Comparison of ENCODE assay signal across 39 cellular contexts in the genomic region with DNA sequence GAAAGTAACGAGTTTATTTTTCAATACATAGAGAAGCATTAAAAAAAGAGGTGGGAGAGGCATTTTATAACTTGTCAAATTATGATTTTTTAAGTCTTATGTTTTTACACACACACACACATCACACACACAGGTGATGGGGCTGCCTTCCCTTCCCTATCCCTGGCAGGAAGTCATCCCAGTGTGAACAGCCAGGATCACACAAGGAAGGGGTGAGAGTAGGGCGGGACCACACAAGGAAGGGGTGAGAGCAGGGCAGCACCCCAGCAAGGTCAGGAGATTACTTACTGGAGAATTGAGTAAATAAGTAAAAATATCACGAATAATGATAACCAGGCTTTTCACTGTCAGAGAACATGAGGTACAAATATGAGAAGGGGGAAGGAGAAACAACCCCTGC.
"Had no signal": no experiment of that assay in that cellular context is flagged by ENCODE, and none has a peak within 500 bp of the region (broad histone marks: within the 10 kb centered on the region; RNA-seq: fewer than 3 reads in every experiment).

No MANE protein-coding gene starts in this region.

- H3K4me3 Mint-ChIP-seq: activated naive CD4-positive, alpha-beta T cell treated with anti-CD3 and anti-CD28 coated beads for 36 hours; activated naive CD4-positive, alpha-beta T cell treated with anti-CD3 and anti-CD28 coated beads, Interleukin-2, amount 10 ng/mL, durations not matched to agents 7 days and 5 days; activated naive CD4-positive, alpha-beta T cell treated with anti-CD3 and anti-CD28 coated beads, Interleukin-2, amount 50 U/mL, for 24 hours; activated naive CD8-positive, alpha-beta T cell; activated naive CD8-positive, alpha-beta T cell treated with anti-CD3 and anti-CD28 coated beads for 36 hours; activated naive CD8-positive, alpha-beta T cell treated with anti-CD3 and anti-CD28 coated beads, Interleukin-2, amount 10 ng/mL, durations not matched to agents 7 days and 5 days; activated naive CD8-positive, alpha-beta T cell treated with anti-CD3 and anti-CD28 coated beads, Interleukin-2, amount 50 U/mL, for 24 hours; activated T-cell treated with anti-CD3 and anti-CD28 coated beads, Interleukin-2, amount 50 U/mL, for 24 hours; activated T-cell treated with anti-CD3 and anti-CD28 coated beads, Interleukin-2, amount 50 U/mL, for 4 hours; activated T-cell treated with anti-CD3 and anti-CD28 coated beads, Interleukin-2, amount 50 U/mL, for 72 hours; activated T-helper 1 cell treated with anti-CD3 and anti-CD28 coated beads, Interleukin-12 subunit alpha, Interleukin-12 subunit beta, Interleukin-2, Interleukin-4 antibody, amounts not matched to agents 30 ng/mL and 10 ng/mL and 1 ng/mL, durations not matched to agents 14 hours and 24 hours and 36 hours; activated T-helper 17 cell treated with anti-CD3 and anti-CD28 coated beads, Interleukin-2, amount 50 U/mL, for 72 hours; brain; central memory CD8-positive, alpha-beta T cell had no signal

- H3K27ac ChIP-seq: adrenal gland, ascending aorta, body of pancreas, brain microvascular endothelial cell, breast epithelium, cardiac muscle cell had no signal

- H3K4me1 Mint-ChIP-seq: activated naive CD4-positive, alpha-beta T cell treated with anti-CD3 and anti-CD28 coated beads, Interleukin-2, amount 10 ng/mL, durations not matched to agents 7 days and 5 days; activated naive CD4-positive, alpha-beta T cell treated with anti-CD3 and anti-CD28 coated beads, Interleukin-2, amount 50 U/mL, for 24 hours; activated naive CD8-positive, alpha-beta T cell treated with anti-CD3 and anti-CD28 coated beads for 36 hours; activated naive CD8-positive, alpha-beta T cell treated with anti-CD3 and anti-CD28 coated beads, Interleukin-2, amount 10 ng/mL, durations not matched to agents 7 days and 5 days; activated naive CD8-positive, alpha-beta T cell treated with anti-CD3 and anti-CD28 coated beads, Interleukin-2, amount 50 U/mL, for 24 hours; activated T-helper 17 cell treated with anti-CD3 and anti-CD28 coated beads, Interleukin-2, amount 50 U/mL, for 72 hours; central memory CD8-positive, alpha-beta T cell had no signal

- H3K4me1 ChIP-seq: adrenal gland, ascending aorta, body of pancreas, breast epithelium had no signal

- H3K27me3 Mint-ChIP-seq: activated naive CD4-positive, alpha-beta T cell treated with anti-CD3 and anti-CD28 coated beads, Interleukin-2, amount 10 ng/mL, durations not matched to agents 7 days and 5 days; activated naive CD8-positive, alpha-beta T cell; activated naive CD8-positive, alpha-beta T cell treated with anti-CD3 and anti-CD28 coated beads, Interleukin-2, amount 10 ng/mL, durations not matched to agents 7 days and 5 days; activated naive CD8-positive, alpha-beta T cell treated with anti-CD3 and anti-CD28 coated beads, Interleukin-2, amount 50 U/mL, for 24 hours; activated T-cell treated with anti-CD3 and anti-CD28 coated beads, Interleukin-2, amount 50 U/mL, for 24 hours; brain; central memory CD8-positive, alpha-beta T cell had no signal

- DNase-seq: activated effector memory CD4-positive, alpha-beta T cell treated with anti-CD3 and anti-CD28 coated beads, Interleukin-2, amount 50 U/mL, for 16 hours; activated effector memory CD4-positive, alpha-beta T cell treated with Interleukin-2 at 50 U/mL for 16 hours; activated gamma-delta T cell; activated gamma-delta T cell treated with Interleukin-2 at 50 U/mL for 16 hours; activated naive CD4-positive, alpha-beta T cell; activated naive CD4-positive, alpha-beta T cell treated with anti-CD3 and anti-CD28 coated beads for 36 hours; activated naive CD4-positive, alpha-beta T cell treated with anti-CD3 and anti-CD28 coated beads, Interleukin-2, amount 10 ng/mL, durations not matched to agents 7 days and 5 days; activated naive CD4-positive, alpha-beta T cell treated with anti-CD3 and anti-CD28 coated beads, Interleukin-2, amount 50 U/mL, for 16 hours; activated naive CD4-positive, alpha-beta T cell treated with Interleukin-2 at 50 U/mL for 16 hours; activated naive CD8-positive, alpha-beta T cell treated with anti-CD3 and anti-CD28 coated beads for 36 hours; activated naive CD8-positive, alpha-beta T cell treated with anti-CD3 and anti-CD28 coated beads, Interleukin-2, amount 10 ng/mL, durations not matched to agents 7 days and 5 days; activated naive CD8-positive, alpha-beta T cell treated with anti-CD3 and anti-CD28 coated beads, Interleukin-2, amount 50 U/mL, for 24 hours; activated T-cell treated with anti-CD3 and anti-CD28 coated beads for 4 hours; activated T-cell treated with anti-CD3 and anti-CD28 coated beads, Interleukin-2, amount 50 U/mL, for 1 hour; activated T-cell treated with anti-CD3 and anti-CD28 coated beads, Interleukin-2, amount 50 U/mL, for 24 hours; activated T-cell treated with anti-CD3 and anti-CD28 coated beads, Interleukin-2, amount 50 U/mL, for 4 hours; activated T-cell treated with anti-CD3 and anti-CD28 coated beads, Interleukin-2, amount 50 U/mL, for 48 hours; activated T-cell treated with anti-CD3 and anti-CD28 coated beads, Interleukin-2, amount 50 U/mL, for 72 hours; adrenal gland; amniotic stem cell; amygdala; anterior cingulate cortex; aorta; body of pancreas; brain microvascular endothelial cell; caudate nucleus; central memory CD4-positive, alpha-beta T cell; cerebellar nuclear complex had no signal

- H3K9me3 ChIP-seq: adrenal gland, ascending aorta, body of pancreas, breast epithelium had no signal

- H3K4me3 ChIP-seq: adrenal gland, ascending aorta, body of pancreas, breast epithelium, cardiac muscle cell had no signal

- H3K9me3 Mint-ChIP-seq: activated naive CD4-positive, alpha-beta T cell treated with anti-CD3 and anti-CD28 coated beads for 36 hours; activated naive CD4-positive, alpha-beta T cell treated with anti-CD3 and anti-CD28 coated beads, Interleukin-2, amount 10 ng/mL, durations not matched to agents 7 days and 5 days; activated naive CD4-positive, alpha-beta T cell treated with anti-CD3 and anti-CD28 coated beads, Interleukin-2, amount 50 U/mL, for 24 hours; activated naive CD8-positive, alpha-beta T cell treated with anti-CD3 and anti-CD28 coated beads for 36 hours; activated naive CD8-positive, alpha-beta T cell treated with anti-CD3 and anti-CD28 coated beads, Interleukin-2, amount 10 ng/mL, durations not matched to agents 7 days and 5 days; activated naive CD8-positive, alpha-beta T cell treated with anti-CD3 and anti-CD28 coated beads, Interleukin-2, amount 50 U/mL, for 24 hours; activated T-cell treated with anti-CD3 and anti-CD28 coated beads, Interleukin-2, amount 50 U/mL, for 24 hours; activated T-helper 1 cell treated with anti-CD3 and anti-CD28 coated beads, Interleukin-12 subunit alpha, Interleukin-12 subunit beta, Interleukin-2, Interleukin-4 antibody, amounts not matched to agents 30 ng/mL and 10 ng/mL and 1 ng/mL, durations not matched to agents 14 hours and 24 hours and 36 hours; activated T-helper 2 cell treated with anti-CD3 and anti-CD28 coated beads, Interferon-gamma antibody, Interleukin-2, Interleukin-4, amounts not matched to agents 10 μg/mL and 5 μg/mL and 100 μg/mL, durations not matched to agents 14 hours and 24 hours and 36 hours; central memory CD8-positive, alpha-beta T cell had no signal

- ATAC-seq: activated naive CD4-positive, alpha-beta T cell treated with anti-CD3 and anti-CD28 coated beads, Interleukin-2, amount 50 U/mL, for 72 hours; activated naive CD8-positive, alpha-beta T cell treated with anti-CD3 and anti-CD28 coated beads, Interleukin-2, amount 50 U/mL, for 24 hours; activated T-cell treated with anti-CD3 and anti-CD28 coated beads, Interleukin-2, amount 50 U/mL, for 4 hours; activated T-cell treated with anti-CD3 and anti-CD28 coated beads, Interleukin-2, amount 50 U/mL, for 72 hours; activated T-helper 17 cell treated with anti-CD3 and anti-CD28 coated beads, Interleukin-2, amount 50 U/mL, for 72 hours; body of pancreas had no signal

- H3K36me3 Mint-ChIP-seq: activated naive CD4-positive, alpha-beta T cell treated with anti-CD3 and anti-CD28 coated beads, Interleukin-2, amount 10 ng/mL, durations not matched to agents 7 days and 5 days; activated naive CD4-positive, alpha-beta T cell treated with anti-CD3 and anti-CD28 coated beads, Interleukin-2, amount 50 U/mL, for 24 hours; activated naive CD4-positive, alpha-beta T cell treated with anti-CD3 and anti-CD28 coated beads, Interleukin-2, amount 50 U/mL, for 72 hours; activated naive CD8-positive, alpha-beta T cell; activated naive CD8-positive, alpha-beta T cell treated with anti-CD3 and anti-CD28 coated beads for 36 hours; activated naive CD8-positive, alpha-beta T cell treated with anti-CD3 and anti-CD28 coated beads, Interleukin-2, amount 10 ng/mL, durations not matched to agents 7 days and 5 days; brain had no signal

- H3K27me3 ChIP-seq: adrenal gland, ascending aorta, body of pancreas, brain microvascular endothelial cell, breast epithelium, cardiac muscle cell had no signal

- H3K36me3 ChIP-seq: adrenal gland, ascending aorta, brain microvascular endothelial cell, breast epithelium, cardiac muscle cell had no signal

- H3K27ac Mint-ChIP-seq: activated naive CD4-positive, alpha-beta T cell treated with anti-CD3 and anti-CD28 coated beads for 36 hours; activated naive CD4-positive, alpha-beta T cell treated with anti-CD3 and anti-CD28 coated beads, Interleukin-2, amount 10 ng/mL, durations not matched to agents 7 days and 5 days; activated naive CD4-positive, alpha-beta T cell treated with anti-CD3 and anti-CD28 coated beads, Interleukin-2, amount 50 U/mL, for 24 hours; activated naive CD4-positive, alpha-beta T cell treated with anti-CD3 and anti-CD28 coated beads, Interleukin-2, amount 50 U/mL, for 72 hours; activated naive CD8-positive, alpha-beta T cell; activated naive CD8-positive, alpha-beta T cell treated with anti-CD3 and anti-CD28 coated beads for 36 hours; activated naive CD8-positive, alpha-beta T cell treated with anti-CD3 and anti-CD28 coated beads, Interleukin-2, amount 10 ng/mL, durations not matched to agents 7 days and 5 days; activated naive CD8-positive, alpha-beta T cell treated with anti-CD3 and anti-CD28 coated beads, Interleukin-2, amount 50 U/mL, for 24 hours; activated T-cell treated with anti-CD3 and anti-CD28 coated beads, Interleukin-2, amount 50 U/mL, for 24 hours; activated T-cell treated with anti-CD3 and anti-CD28 coated beads, Interleukin-2, amount 50 U/mL, for 72 hours; activated T-helper 1 cell treated with anti-CD3 and anti-CD28 coated beads, Interleukin-12 subunit alpha, Interleukin-12 subunit beta, Interleukin-2, Interleukin-4 antibody, amounts not matched to agents 30 ng/mL and 10 ng/mL and 1 ng/mL, durations not matched to agents 14 hours and 24 hours and 36 hours; activated T-helper 17 cell treated with anti-CD3 and anti-CD28 coated beads, Interleukin-2, amount 50 U/mL, for 72 hours; activated T-helper 2 cell treated with anti-CD3 and anti-CD28 coated beads, Interferon-gamma antibody, Interleukin-2, Interleukin-4, amounts not matched to agents 10 μg/mL and 5 μg/mL and 100 μg/mL, durations not matched to agents 14 hours and 24 hours and 36 hours; brain had no signal
